Comparison of ENCODE assay signal across 8 cellular contexts in genomic region chr6:122789078-122789861, GRCh38. TPM values are rescaled to one million over a fixed set of nuclear protein-coding genes. Genes with fewer than 3 reads are reported as not detected.
A peak's percentile ranks its signal among the peaks of the same experiment; 100 is the strongest.
DNase-seq lines count a peak whose midpoint lies in the region; ATAC-seq, FAIRE-seq and TF ChIP-seq lines count a peak whose summit lies in the region.

TSS of gene SMPDL3A (plus strand) at chr6:122789258. CDS start at chr6:122789347, 89 bp downstream.

- TF ChIP-seq RAD21 in A549 (conservative IDR thresholded peaks at IDR 0.05 in 1 of 2, IDR thresholded peaks at IDR 0.05 in 1 of 2) = peak in 1 of 2 experiments; percentile 35; a peak in 2 of 5 replicates

- H3K4me1 Mint-ChIP-seq in stimulated activated effector memory CD8-positive, alpha-beta T cell treated with anti-CD3 and anti-CD28 coated beads, Interleukin-12 subunit alpha, Interleukin-12 subunit beta, amount 100 ng/mL, for 72 hours = no peaks in the 10 kb centered on the region

- H3K4me1 ChIP-seq in A549 = peaks cover 14% of the 10 kb centered on the region; the same call in 1 of the 3 replicates

- peak within 1 kb of the TSS; percentile 51 for H3K4me3 ChIP-seq in A549

- no peak within 1 kb of the TSS for H3K27ac Mint-ChIP-seq in stimulated activated effector memory CD8-positive, alpha-beta T cell treated with anti-CD3 and anti-CD28 coated beads, Interleukin-12 subunit alpha, Interleukin-12 subunit beta, amount 100 ng/mL, for 72 hours

- H3K27ac ChIP-seq in A549 = peak within 1 kb of the TSS; percentile 85 to 95

- peak within 1 kb of the TSS; percentile 82 for H3K4me2 ChIP-seq in A549

- peak; percentile 41 to 73 for DNase-seq in A549 (ENCODE audit: low read depth in 1 of 2, low spot score in 1 of 2)
- peak; percentile 33 for DNase-seq in GM12891 (ENCODE audit: insufficient read length, low spot score)
- DNase-seq in NCI-H1105 (lab: John Stamatoyannopoulos, UW) = peak; percentile 83
- peak; percentile 77 for DNase-seq in SW480 (ENCODE audit: low spot score)
- DNase-seq in dermis blood vessel endothelial cell = peak; percentile 71
- DNase-seq in left lobe of liver (ENCODE audit: low spot score) = peak; percentile 87
- DNase-seq in stimulated activated effector memory CD8-positive, alpha-beta T cell treated with anti-CD3 and anti-CD28 coated beads, Interleukin-12 subunit alpha, Interleukin-12 subunit beta, amount 100 ng/mL, for 72 hours (ENCODE audit: low spot score in 2 of 2) = peak; percentile 2 to 51

- H3K9me3 Mint-ChIP-seq in stimulated activated effector memory CD8-positive, alpha-beta T cell treated with anti-CD3 and anti-CD28 coated beads, Interleukin-12 subunit alpha, Interleukin-12 subunit beta, amount 100 ng/mL, for 72 hours = no peaks in the 10 kb centered on the region

- peak within 1 kb of the TSS; percentile 60 for H3K4me3 Mint-ChIP-seq in stimulated activated effector memory CD8-positive, alpha-beta T cell treated with anti-CD3 and anti-CD28 coated beads, Interleukin-12 subunit alpha, Interleukin-12 subunit beta, amount 100 ng/mL, for 72 hours

- TF ChIP-seq POLR2A in A549 (IDR thresholded peaks at IDR 0.05; ENCODE audit: low read length) (peak; percentile 37), GM12891 (IDR thresholded peaks at IDR 0.05; ENCODE audit: low read depth, low read length) (no peak)

- CTCF ChIA-PET in A549 (lab: Yijun Ruan, JAX) = interaction anchor here (1.0 to 3.1 kb wide), 15 partner anchors 9 to 351 kb away, joined by 3 to 17 read pairs (median 5); no protein-coding TSS in a partner anchor

- H3K9me3 ChIP-seq in A549 = no peaks in the 10 kb centered on the region

- ATAC-seq in A549 = peak; percentile 89 to 92
- ATAC-seq in HG02759 (IDR thresholded peaks at IDR 0.05; ENCODE audit: unreplicated experiment) = peak; percentile 70
- ATAC-seq in left lobe of liver = peak; percentile 76
- ATAC-seq in stimulated activated effector memory CD8-positive, alpha-beta T cell treated with anti-CD3 and anti-CD28 coated beads, Interleukin-12 subunit alpha, Interleukin-12 subunit beta, amount 100 ng/mL, for 72 hours = peak; percentile 63

- FAIRE-seq in A549 (lab: Jason Lieb, UNC) = no peak
- FAIRE-seq in GM12891 (lab: Jason Lieb, UNC) = peak; percentile 67

- POLR2A ChIA-PET in A549 (lab: Yijun Ruan, JAX) = interaction anchor here (0.6 to 1.7 kb wide), 5 partner anchors 9 to 93 kb away, joined by 3 to 17 read pairs (median 4); no protein-coding TSS in a partner anchor

- TF ChIP-seq CTCF in A549 (IDR thresholded peaks at IDR 0.05) = peak; percentile 58

- TF ChIP-seq EP300 in A549 (IDR thresholded peaks at IDR 0.05) = no peak

- no peaks in the 10 kb centered on the region for H3K36me3 Mint-ChIP-seq in stimulated activated effector memory CD8-positive, alpha-beta T cell treated with anti-CD3 and anti-CD28 coated beads, Interleukin-12 subunit alpha, Interleukin-12 subunit beta, amount 100 ng/mL, for 72 hours

- WGBS in A549 (ENCODE audit: missing lambda C conversion rate) = 1% methylated on average over 16 of the region's 69 CpGs

TF ChIP-seq in A549, 52 proteins besides CTCF, POLR2A, EP300 and RAD21 (continues in another document):
- TF ChIP-seq EHF (CRISPR knock-in tag; IDR thresholded peaks at IDR 0.05) (no peak), RFX5 (IDR thresholded peaks at IDR 0.05) (no peak), BCL3 (IDR thresholded peaks at IDR 0.05) (0 out of 3 replicates have a peak, but pooled peaks have one; percentile 22), USF2 (IDR thresholded peaks at IDR 0.05) (0 out of 2 replicates have a peak, but pooled peaks have one; percentile 21), KDM5A (IDR thresholded peaks at IDR 0.05) (no peak), HOXB5 (CRISPR knock-in tag; IDR thresholded peaks at IDR 0.05) (no peak), E2F6 (IDR thresholded peaks at IDR 0.05; ENCODE audit: borderline replicate concordance, low read depth) (peak; percentile 47; the same call in 1 of the 2 replicates), JUN (IDR thresholded peaks at IDR 0.05) (peak in 1 of 2 experiments; percentile 54; a peak in 3 of 5 replicates), ZNF302 (CRISPR knock-in tag; IDR thresholded peaks at IDR 0.05) (no peak), SMC3 (IDR thresholded peaks at IDR 0.05) (peak; percentile 33; the same call in 1 of the 3 replicates), EHMT2 (IDR thresholded peaks at IDR 0.05; ENCODE audit: low read depth) (no peak), HES2 (IDR thresholded peaks at IDR 0.05) (no peak)

TF ChIP-seq in GM12891, 5 proteins besides CTCF, POLR2A, EP300 and RAD21:
- TF ChIP-seq POLR2AphosphoS5 (IDR thresholded peaks at IDR 0.05; ENCODE audit: low read depth, low read length) = no peak
- TF ChIP-seq POU2F2 (IDR thresholded peaks at IDR 0.05; ENCODE audit: low read depth, low read length) = no peak

RNA-seq across cellular contexts. Expression of gene SMPDL3A, which starts in this region (rescaled TPM):
- polyA plus RNA-seq in A549 (2011; rRNA removed) (3.3 and 3.6 TPM in 2 replicates), A549 (2017; fragmentation: RNase III; extraction: RNeasy Plus Mini Kit Qiagen cat#74134 plus additional on column Dnase treatment) (1.6 to 2.7 TPM (median 2.0 TPM) in 3 replicates)
- 1.5 and 1.8 TPM in 2 replicates for polyA plus RNA-seq in A549 (2012; cell fraction: cytosol; rRNA removed)
- polyA plus RNA-seq in A549 (2012; cell fraction: nucleus; rRNA removed) = 1.1 and 1.5 TPM in 2 replicates
- polyA minus RNA-seq in A549 (2011; rRNA and poly(A)+ RNA removed) = 0.49 and 0.62 TPM in 2 replicates
- 0.08 TPM for polyA plus RNA-seq in GM12891 (2012; ENCODE audit: low read depth, missing spikeins)
- total RNA-seq in dermis blood vessel endothelial cell (4.8 and 6.3 TPM in 2 replicates), left lobe of liver (29.3 TPM)

Comparison
In these comparisons a context has a peak if more than half of its experiments do, and no peak if none do; other contexts are left out.
1. Peak in every context shown above with its lines: DNase-seq, ATAC-seq, H3K4me3 ChIP-seq and H3K27ac ChIP-seq.
2. DNase-seq: peak in every context shown above with its lines; median percentile 87 in left lobe of liver; 83 in NCI-H1105; 77 in SW480; 71 in dermis blood vessel endothelial cell; 57 in A549; 33 in GM12891; 26 in stimulated activated effector memory CD8-positive, alpha-beta T cell treated with anti-CD3 and anti-CD28 coated beads, Interleukin-12 subunit alpha, Interleukin-12 subunit beta, amount 100 ng/mL, for 72 hours.